Comparison of ENCODE assay signal across 25 cellular contexts in the genomic region with DNA sequence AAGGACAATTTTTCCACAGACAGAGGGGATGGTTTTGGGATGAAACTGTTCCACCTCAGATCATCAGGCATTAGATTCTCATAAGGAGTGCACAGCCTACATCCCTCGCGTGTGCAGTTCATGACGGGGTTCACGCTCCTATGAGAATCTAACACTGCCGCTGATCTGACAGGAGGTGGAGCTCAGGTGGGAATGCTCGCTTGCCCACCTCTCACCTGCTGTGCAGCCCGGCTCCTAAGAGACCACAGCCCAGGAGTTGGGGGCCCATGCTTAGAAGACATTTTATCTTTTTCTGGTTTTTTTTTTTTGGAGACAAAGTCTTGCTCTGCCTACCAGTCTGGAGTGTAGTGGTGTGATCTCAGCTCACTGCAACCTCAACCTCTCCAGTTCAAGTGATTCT. TPM values are rescaled to one million over a fixed set of nuclear protein-coding genes. Genes with fewer than 3 reads are reported as not detected.
"Had no signal": no experiment of that assay in that cellular context is flagged by ENCODE, and none has a peak within 500 bp of the region (broad histone marks: within the 10 kb centered on the region; RNA-seq: fewer than 3 reads in every experiment).

No MANE protein-coding gene starts in this region.

- H3K4me3 ChIP-seq: cardiac muscle cell, dorsolateral prefrontal cortex, hepatocyte, lower lobe of right lung, neural progenitor cell, psoas muscle, transverse colon, vagina had no signal

- H3K27me3 ChIP-seq: cardiac muscle cell, dorsolateral prefrontal cortex, hepatocyte, neural progenitor cell, transverse colon, vagina had no signal

- ATAC-seq: activated CD4-positive, alpha-beta T cell treated with anti-CD3 and anti-CD28 coated beads for 36 hours; activated naive CD4-positive, alpha-beta T cell treated with anti-CD3 and anti-CD28 coated beads, Interleukin-2, amount 50 U/mL, for 72 hours; lower lobe of right lung; psoas muscle; right cardiac atrium; stimulated activated naive CD8-positive, alpha-beta T cell treated with anti-CD3 and anti-CD28 coated beads, Interleukin-15, Interleukin-2, amounts not matched to agents 100 U/mL and 50 U/mL, for 24 hours; WTC11 had no signal

- H2AFZ ChIP-seq: hepatocyte, neural progenitor cell had no signal

- H3K9me3 ChIP-seq: lower lobe of right lung, psoas muscle, transverse colon, vagina had no signal

- H3K27ac ChIP-seq: cardiac muscle cell, epithelial cell of prostate, hepatocyte, lower lobe of right lung, neural progenitor cell, psoas muscle, transverse colon, vagina had no signal

- H3K4me2 ChIP-seq: hepatocyte, neural progenitor cell had no signal

- H3K27ac Mint-ChIP-seq: endodermal cell; neural progenitor cell; T-helper 2 cell treated with Interferon-gamma antibody and Interleukin-4, amounts not matched to agents 5 μg/mL and 100 μg/mL, for 36 hours; WTC11 had no signal

- H3K4me1 ChIP-seq: neural progenitor cell had no signal

- H3K9me3 Mint-ChIP-seq: activated CD4-positive, alpha-beta memory T cell treated with anti-CD3 and anti-CD28 coated beads for 36 hours; T-helper 2 cell treated with Interferon-gamma antibody and Interleukin-4, amounts not matched to agents 5 μg/mL and 100 μg/mL, for 36 hours had no signal

- H3K36me3 ChIP-seq: neural progenitor cell, vagina had no signal

- H3K27me3 Mint-ChIP-seq: activated CD4-positive, alpha-beta memory T cell treated with anti-CD3 and anti-CD28 coated beads for 36 hours; activated CD4-positive, alpha-beta T cell treated with anti-CD3 and anti-CD28 coated beads for 36 hours had no signal

- DNase-seq: activated CD4-positive, alpha-beta memory T cell treated with anti-CD3 and anti-CD28 coated beads for 36 hours; activated CD4-positive, alpha-beta T cell treated with anti-CD3 and anti-CD28 coated beads for 36 hours; activated gamma-delta T cell; activated T-cell treated with anti-CD3 and anti-CD28 coated beads, Interleukin-2, amount 50 U/mL, for 48 hours; amniotic stem cell; dorsolateral prefrontal cortex; endodermal cell; foreskin fibroblast; islet precursor cell; lower lobe of right lung; psoas muscle; right cardiac atrium; stimulated activated naive CD8-positive, alpha-beta T cell treated with anti-CD3 and anti-CD28 coated beads, Interleukin-15, Interleukin-2, amounts not matched to agents 100 U/mL and 50 U/mL, for 24 hours; transverse colon had no signal

- H3K9ac ChIP-seq: neural progenitor cell had no signal

- FAIRE-seq: colon, TTC549 had no signal

- H3K4me1 Mint-ChIP-seq: neural progenitor cell had no signal

- H3K4me3 Mint-ChIP-seq: activated CD4-positive, alpha-beta memory T cell treated with anti-CD3 and anti-CD28 coated beads for 36 hours; activated CD4-positive, alpha-beta T cell treated with anti-CD3 and anti-CD28 coated beads for 36 hours; endodermal cell; neural progenitor cell; T-helper 2 cell treated with Interferon-gamma antibody and Interleukin-4, amounts not matched to agents 5 μg/mL and 100 μg/mL, for 36 hours; WTC11 had no signal

RNA-seq across cellular contexts. Expression of a gene that starts 40.2 kb away (rescaled TPM):
- total RNA-seq: lower lobe of right lung had no signal

RNA-seq across cellular contexts. Expression of a gene that starts 44.2 kb away (rescaled TPM):
- total RNA-seq: osteocyte had no signal
